ENCODE assay signal across 27 cellular contexts in genomic region chr10:78641693-78642092, GRCh38.
"Had no signal": no experiment of that assay in that cellular context is flagged by ENCODE, and none has a peak within 500 bp of the region (broad histone marks: within the 10 kb centered on the region; RNA-seq: fewer than 3 reads in every experiment).

No MANE protein-coding gene starts in this region.

- H3K4me3 ChIP-seq: esophagus squamous epithelium, heart right ventricle, left lung, sigmoid colon, thoracic aorta, upper lobe of left lung, vagina had no signal

- H3K27me3 Mint-ChIP-seq: stimulated activated naive CD8-positive, alpha-beta T cell treated with anti-CD3 and anti-CD28 coated beads, Interleukin-15, Interleukin-2, amounts not matched to agents 100 ng/mL and 50 ng/mL, for 24 hours had no signal

- DNase-seq: activated CD4-positive, alpha-beta T cell treated with anti-CD3 and anti-CD28 coated beads for 1 hour; activated CD4-positive, alpha-beta T cell treated with anti-CD3 and anti-CD28 coated beads, Interleukin-2, amount 50 U/mL, for 1 hour; activated CD8-positive, alpha-beta memory T cell treated with anti-CD3 and anti-CD28 coated beads, Interleukin-2, amount 10 ng/mL, durations not matched to agents 7 days and 5 days; activated CD8-positive, alpha-beta T cell treated with anti-CD3 and anti-CD28 coated beads, Interleukin-2, amount 10 ng/mL, durations not matched to agents 7 days and 5 days; activated naive CD4-positive, alpha-beta T cell; activated T-cell treated with anti-CD3 and anti-CD28 coated beads, Interleukin-2, amount 50 U/mL, for 72 hours; dermis blood vessel endothelial cell; effector CD4-positive, alpha-beta T cell; esophagus squamous epithelium; foreskin melanocyte; heart right ventricle; left lung; naive B cell; posterior cingulate gyrus; sigmoid colon; small intestine; stimulated activated CD4-positive, alpha-beta T cell treated with anti-CD3 and anti-CD28 coated beads, Interleukin-4, amount 100 ng/mL, for 24 hours; T-helper 17 cell; T1000; upper lobe of left lung had no signal

- H3K27ac Mint-ChIP-seq: activated CD8-positive, alpha-beta memory T cell treated with anti-CD3 and anti-CD28 coated beads, Interleukin-2, amount 10 ng/mL, durations not matched to agents 7 days and 5 days; activated CD8-positive, alpha-beta T cell treated with anti-CD3 and anti-CD28 coated beads, Interleukin-2, amount 10 ng/mL, durations not matched to agents 7 days and 5 days; activated naive CD4-positive, alpha-beta T cell treated with anti-CD3 and anti-CD28 coated beads, Interleukin-2, amount 50 U/mL, for 72 hours; activated T-cell treated with anti-CD3 and anti-CD28 coated beads, Interleukin-2, amount 50 U/mL, for 72 hours; stimulated activated effector memory CD8-positive, alpha-beta T cell treated with anti-CD3 and anti-CD28 coated beads, Interleukin-12 subunit alpha, Interleukin-12 subunit beta, amount 100 ng/mL, for 72 hours; stimulated activated naive CD8-positive, alpha-beta T cell treated with anti-CD3 and anti-CD28 coated beads, Interleukin-15, Interleukin-2, amounts not matched to agents 100 ng/mL and 50 ng/mL, for 24 hours; T-helper 17 cell had no signal

- H3K27me3 ChIP-seq: esophagus squamous epithelium, heart right ventricle, left lung, sigmoid colon, upper lobe of left lung, vagina had no signal

- H3K27ac ChIP-seq: esophagus squamous epithelium, left lung, sigmoid colon, thoracic aorta, upper lobe of left lung, vagina had no signal

- H3K9me3 ChIP-seq: esophagus squamous epithelium, left lung, sigmoid colon, thoracic aorta, upper lobe of left lung, vagina had no signal

- H3K36me3 Mint-ChIP-seq: activated CD8-positive, alpha-beta memory T cell treated with anti-CD3 and anti-CD28 coated beads, Interleukin-2, amount 10 ng/mL, durations not matched to agents 7 days and 5 days; activated naive CD4-positive, alpha-beta T cell treated with anti-CD3 and anti-CD28 coated beads, Interleukin-2, amount 50 U/mL, for 72 hours; naive B cell; stimulated activated effector memory CD8-positive, alpha-beta T cell treated with anti-CD3 and anti-CD28 coated beads, Interleukin-12 subunit alpha, Interleukin-12 subunit beta, amount 100 ng/mL, for 72 hours had no signal

- H3K4me1 ChIP-seq: esophagus squamous epithelium, sigmoid colon, upper lobe of left lung had no signal

- ATAC-seq: activated CD8-positive, alpha-beta memory T cell treated with anti-CD3 and anti-CD28 coated beads, Interleukin-2, amount 10 ng/mL, durations not matched to agents 7 days and 5 days; activated CD8-positive, alpha-beta T cell treated with anti-CD3 and anti-CD28 coated beads, Interleukin-2, amount 10 ng/mL, durations not matched to agents 7 days and 5 days; activated naive CD4-positive, alpha-beta T cell treated with anti-CD3 and anti-CD28 coated beads, Interleukin-2, amount 50 U/mL, for 72 hours; activated T-cell treated with anti-CD3 and anti-CD28 coated beads, Interleukin-2, amount 50 U/mL, for 72 hours; left lung; stimulated activated effector memory CD8-positive, alpha-beta T cell treated with anti-CD3 and anti-CD28 coated beads, Interleukin-12 subunit alpha, Interleukin-12 subunit beta, amount 100 ng/mL, for 72 hours; T-helper 17 cell had no signal

- FAIRE-seq: bronchial epithelial cell, small intestine had no signal

- H3K4me1 Mint-ChIP-seq: activated CD8-positive, alpha-beta memory T cell treated with anti-CD3 and anti-CD28 coated beads, Interleukin-2, amount 10 ng/mL, durations not matched to agents 7 days and 5 days; central memory CD8-positive, alpha-beta T cell; stimulated activated effector memory CD8-positive, alpha-beta T cell treated with anti-CD3 and anti-CD28 coated beads, Interleukin-12 subunit alpha, Interleukin-12 subunit beta, amount 100 ng/mL, for 72 hours; T-helper 17 cell had no signal

- H3K9me3 Mint-ChIP-seq: activated T-cell treated with anti-CD3 and anti-CD28 coated beads, Interleukin-2, amount 50 U/mL, for 72 hours; central memory CD8-positive, alpha-beta T cell; stimulated activated effector memory CD8-positive, alpha-beta T cell treated with anti-CD3 and anti-CD28 coated beads, Interleukin-12 subunit alpha, Interleukin-12 subunit beta, amount 100 ng/mL, for 72 hours; stimulated activated naive CD8-positive, alpha-beta T cell treated with anti-CD3 and anti-CD28 coated beads, Interleukin-15, Interleukin-2, amounts not matched to agents 100 ng/mL and 50 ng/mL, for 24 hours had no signal

- H3K36me3 ChIP-seq: esophagus squamous epithelium, heart right ventricle, left lung, sigmoid colon, thoracic aorta, upper lobe of left lung, vagina had no signal

- H3K4me3 Mint-ChIP-seq: activated CD8-positive, alpha-beta memory T cell treated with anti-CD3 and anti-CD28 coated beads, Interleukin-2, amount 10 ng/mL, durations not matched to agents 7 days and 5 days; activated CD8-positive, alpha-beta T cell treated with anti-CD3 and anti-CD28 coated beads, Interleukin-2, amount 10 ng/mL, durations not matched to agents 7 days and 5 days; activated T-cell treated with anti-CD3 and anti-CD28 coated beads, Interleukin-2, amount 50 U/mL, for 72 hours; central memory CD8-positive, alpha-beta T cell; naive B cell; stimulated activated effector memory CD8-positive, alpha-beta T cell treated with anti-CD3 and anti-CD28 coated beads, Interleukin-12 subunit alpha, Interleukin-12 subunit beta, amount 100 ng/mL, for 72 hours; stimulated activated naive CD8-positive, alpha-beta T cell treated with anti-CD3 and anti-CD28 coated beads, Interleukin-15, Interleukin-2, amounts not matched to agents 100 ng/mL and 50 ng/mL, for 24 hours; T-helper 17 cell had no signal
